In the genomic region with DNA sequence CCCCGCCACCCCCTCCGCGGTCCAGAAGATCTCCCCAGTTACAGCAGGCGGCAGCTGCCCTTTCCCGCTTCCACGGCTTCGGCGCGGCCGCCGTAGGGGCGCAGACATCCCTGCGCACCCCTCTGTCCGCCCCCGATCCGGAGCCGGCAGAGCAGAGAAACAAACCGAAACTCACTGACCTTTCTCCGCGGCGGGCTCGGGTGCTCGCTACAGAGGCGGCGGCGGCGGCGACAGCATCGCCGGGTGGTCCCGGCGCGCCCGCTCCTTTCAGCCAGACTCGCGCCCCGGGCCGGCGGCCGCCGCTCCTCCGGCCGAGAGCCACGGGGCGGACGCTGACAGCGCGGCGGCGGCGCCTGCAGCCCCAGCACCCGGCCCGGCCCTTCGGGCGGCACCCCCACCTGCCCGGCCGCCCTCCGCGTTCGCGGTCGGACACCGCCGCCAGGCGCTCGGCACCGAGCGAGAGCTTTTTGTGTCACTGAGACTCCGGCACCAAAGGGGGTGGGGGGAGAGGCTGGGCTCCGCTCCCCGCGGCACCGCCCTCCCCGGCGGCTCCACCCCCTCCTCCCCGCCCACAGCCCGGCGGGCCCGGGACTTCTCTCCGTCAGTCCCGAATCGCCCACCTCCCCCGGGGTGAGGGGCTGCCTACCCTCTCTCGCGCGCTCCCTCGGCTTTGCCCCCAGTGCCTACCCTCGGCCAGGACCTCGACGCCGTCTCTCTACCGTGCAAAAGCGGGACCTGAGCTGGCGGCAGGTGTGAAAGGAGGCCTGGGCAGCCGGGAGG, we compare ENCODE assay signal across 8 cellular contexts. TPM values are rescaled to one million over a fixed set of nuclear protein-coding genes. Genes with fewer than 3 reads are reported as not detected.
DNase-seq lines count a peak whose midpoint lies in the region; ATAC-seq, FAIRE-seq and TF ChIP-seq lines count a peak whose summit lies in the region.

No MANE protein-coding gene starts in this region.

- H3K4me1 ChIP-seq in keratinocyte (ENCODE audit: control insufficient read depth, extremely low read depth, insufficient read depth, low read length) (peaks cover 40% of the 10 kb centered on the region), spleen (peaks cover 2 to 34% (median 24%) of the 10 kb centered on the region in 6 donors)

- peak overlapping the region; percentile 92 for H2AFZ ChIP-seq in keratinocyte (ENCODE audit: control insufficient read depth, low read length)

- TF ChIP-seq POLR2A in spleen (IDR thresholded peaks at IDR 0.05): no peak

- dilution Hi-C loops in keratinocyte (cut with MboI; ENCODE audit: extremely low pct_ligation_motif_present, low sequenced_read_pairs): no loop called here

- H3K9me3 ChIP-seq in WERI-Rb-1 (ENCODE audit: severe bottlenecking): no peaks in the 10 kb centered on the region
- no peaks in the 10 kb centered on the region for H3K9me3 ChIP-seq in keratinocyte (ENCODE audit: control insufficient read depth, low read depth, low read length)
- no peaks in the 10 kb centered on the region for H3K9me3 ChIP-seq in spleen

- H3K4me2 ChIP-seq in keratinocyte (ENCODE audit: control insufficient read depth, extremely low read depth, insufficient read depth, low read depth, low read length): peak overlapping the region; percentile 81

- TF ChIP-seq CTCF in GM12875 (IDR thresholded peaks at IDR 0.05; ENCODE audit: borderline replicate concordance, insufficient read depth, low read depth, low read length) (peak; percentile 22; the same call in 1 of the 2 replicates), WERI-Rb-1 (IDR thresholded peaks at IDR 0.05; ENCODE audit: low read depth, low read length) (peak; percentile 58), keratinocyte (optimal IDR thresholded peaks at IDR 0.05 in 1 of 3, IDR thresholded peaks at IDR 0.05 in 1 of 3, conservative IDR thresholded peaks at IDR 0.05 in 1 of 3; ENCODE audit: extremely low read depth in 1 of 3, insufficient read depth in 2 of 3, low read length in 3 of 3) (peak in 2 of 3 experiments; percentile 12 to 59), spleen (IDR thresholded peaks at IDR 0.05 in 8 of 11, conservative IDR thresholded peaks at IDR 0.05 in 3 of 11) (peak in 1 of 11 experiments; percentile 9)

- H3K9me1 ChIP-seq in keratinocyte (ENCODE audit: control insufficient read depth, extremely low read depth, insufficient read depth, low read length): peaks cover 2% of the 10 kb centered on the region

- peak; percentile 53 for DNase-seq in NCI-H1105 (lab: John Stamatoyannopoulos, UW)
- DNase-seq in WERI-Rb-1: peak; percentile 89
- peak; percentile 44 for DNase-seq in central memory CD4-positive, alpha-beta T cell
- no peak for DNase-seq in keratinocyte (ENCODE audit: low read depth, low spot score)
- peak; percentile 87 for DNase-seq in spleen
- no peak for DNase-seq in foreskin melanocyte

- H3K9ac ChIP-seq in keratinocyte (ENCODE audit: control insufficient read depth, extremely low read depth, insufficient read depth, low read length): peak overlapping the region; percentile 80

- H3K79me2 ChIP-seq in keratinocyte (ENCODE audit: control insufficient read depth, insufficient read depth, low read length): peaks cover 15% of the 10 kb centered on the region

- peaks cover 4% of the 10 kb centered on the region for H4K20me1 ChIP-seq in keratinocyte (ENCODE audit: control insufficient read depth, extremely low read depth, insufficient read depth, low read length)

- H3K27ac ChIP-seq in WERI-Rb-1: peak overlapping the region; percentile 59
- H3K27ac ChIP-seq in keratinocyte (ENCODE audit: control insufficient read depth, insufficient read depth, low read length): peak overlapping the region; percentile 47
- peak overlapping the region in 5 of 8 donors; percentile 7 to 52 (median 24) for H3K27ac ChIP-seq in spleen

- intact Hi-C loops in spleen (cut with DNase I; ENCODE audit: low total_unique reads): loop anchor here (10.0 kb wide), 1 partner anchor 339 kb away; no protein-coding TSS in a partner anchor

- H3K27me3 ChIP-seq in WERI-Rb-1 (ENCODE audit: insufficient read depth, low read depth, severe bottlenecking) (no peaks in the 10 kb centered on the region), keratinocyte (ENCODE audit: control insufficient read depth, extremely low read depth, insufficient read depth, low read length) (no peaks in the 10 kb centered on the region), spleen (replicated peaks in 1 of 7) (peaks cover 0 to 83% (median 30%) of the 10 kb centered on the region in 7 donors)

- FAIRE-seq in keratinocyte (lab: Jason Lieb, UNC): no peak

- 0 to 1% (median 1%) methylated on average over 21 to 95 of the region's 95 CpGs for WGBS in spleen, 5 donors

- H3K36me3 ChIP-seq in WERI-Rb-1: peaks cover 18% of the 10 kb centered on the region
- H3K36me3 ChIP-seq in keratinocyte (ENCODE audit: control insufficient read depth in 2 of 2, extremely low read depth in 1 of 2, insufficient read depth in 2 of 2, low read length in 2 of 2): peaks cover 3 to 9% of the 10 kb centered on the region in 2 experiments
- H3K36me3 ChIP-seq in spleen: no peaks in the 10 kb centered on the region

- peak overlapping the region; percentile 48 for H3K4me3 ChIP-seq in GM12875 (ENCODE audit: low read depth, low read length)
- peak overlapping the region; percentile 91 for H3K4me3 ChIP-seq in WERI-Rb-1 (ENCODE audit: low read depth, low read length)
- peak overlapping the region; percentile 77 to 89 (median 89) for H3K4me3 ChIP-seq in keratinocyte (ENCODE audit: control insufficient read depth in 2 of 3, extremely low read depth in 1 of 3, insufficient read depth in 2 of 3, low read depth in 1 of 3, low read length in 3 of 3)
- peak overlapping the region; percentile 60 to 90 (median 74) for H3K4me3 ChIP-seq in spleen

- ATAC-seq in HG02571 (IDR thresholded peaks at IDR 0.05; ENCODE audit: unreplicated experiment): peak; percentile 73

RNA-seq across cellular contexts. Expression of a gene that starts 1.4 kb away (rescaled TPM):
- polyA plus RNA-seq in keratinocyte: 10.1 to 29.9 TPM (median 12.6 TPM) in 3 replicates
- polyA plus RNA-seq in keratinocyte (2011; ENCODE audit: low read depth): 6.9 TPM
- polyA plus RNA-seq in keratinocyte (2011; cell fraction: cytosol; rRNA removed): 11.0 and 11.8 TPM in 2 replicates
- 29.0 TPM in 2 replicates for polyA plus RNA-seq in keratinocyte (2011; cell fraction: nucleus; rRNA removed)
- polyA plus RNA-seq in keratinocyte (2012; ENCODE audit: low replicate concordance): 9.4 and 11.9 TPM in 2 replicates
- 52.0 to 245 TPM (median 102 TPM) in 3 replicates for polyA minus RNA-seq in keratinocyte
- 75.4 TPM for polyA minus RNA-seq in keratinocyte (2011; cell fraction: cytosol; rRNA and poly(A)+ RNA removed)
- 104 and 146 TPM in 2 replicates for polyA minus RNA-seq in keratinocyte (2011; cell fraction: nucleus; rRNA and poly(A)+ RNA removed)
- 1 to 10 TPM; 1.4 to 7.1 (median 3.1) TPM for total RNA-seq in spleen
- under 1 TPM; 0.15 to 0.26 (median 0.24) TPM for polyA plus RNA-seq in spleen

Comparison
In these comparisons a context has a peak if more than half of its experiments do, and no peak if none do; other contexts are left out.
1. DNase-seq: peak in NCI-H1105 (single experiment), WERI-Rb-1 (single experiment), central memory CD4-positive, alpha-beta T cell (single experiment) and spleen (single experiment); none in keratinocyte (single experiment) and foreskin melanocyte (single experiment).
2. Peak in every context shown above with its lines, with median percentiles within 50 percentile points of each other: H3K4me3 ChIP-seq and H3K27ac ChIP-seq.